ENCODE assay signal across 8 cellular contexts in the genomic region with DNA sequence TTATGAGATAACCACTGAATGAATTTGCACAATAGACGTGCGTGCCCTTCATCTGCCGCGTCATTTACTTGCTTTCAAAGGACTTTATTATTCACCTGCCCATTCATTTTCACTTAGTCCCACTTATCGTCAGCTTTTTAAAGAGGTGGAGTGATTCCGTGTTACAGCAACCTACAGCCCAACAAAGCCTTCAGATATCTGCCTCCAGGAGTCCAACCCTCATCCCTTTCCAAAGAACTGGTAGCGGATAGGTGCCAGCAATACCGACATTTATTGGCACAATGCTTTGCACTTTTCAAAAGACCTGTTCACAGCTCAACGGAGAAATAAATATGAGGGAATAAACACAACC. TPM values are rescaled to one million over a fixed set of nuclear protein-coding genes. Genes with fewer than 3 reads are reported as not detected.
DNase-seq lines count a peak whose midpoint lies in the region; ATAC-seq lines count a peak whose summit lies in the region.

No MANE protein-coding gene starts in this region.

- DNase-seq in DMS79 treated with DMSO at 0.1 percent for 48 hours (lab: John Stamatoyannopoulos, UW): peak; percentile 69
- peak; percentile 79 for DNase-seq in NCI-H748 (lab: John Stamatoyannopoulos, UW; ENCODE audit: unreplicated experiment)
- no peak for DNase-seq in AG08395 (ENCODE audit: low spot score)
- DNase-seq in hepatic stellate cell (ENCODE audit: low spot score): no peak
- no peak for DNase-seq in mesenteric fat pad (ENCODE audit: low spot score)

- H3K4me3 ChIP-seq in mononuclear cell (ENCODE audit: low read length): peak overlapping the region; percentile 70

- H3K27me3 ChIP-seq in mononuclear cell (ENCODE audit: insufficient read depth, low read length): no peaks in the 10 kb centered on the region

- H3K9me3 ChIP-seq in mononuclear cell (ENCODE audit: low read depth, low read length): no peaks in the 10 kb centered on the region

- H3K27ac ChIP-seq in cingulate gyrus (ENCODE audit: low read depth, low read length): peak overlapping the region; percentile 93

- ATAC-seq in GM21737 (IDR thresholded peaks at IDR 0.05; ENCODE audit: unreplicated experiment): peak; percentile 1

- peaks cover 29% of the 10 kb centered on the region for H3K4me1 ChIP-seq in mononuclear cell (ENCODE audit: insufficient read depth, low read length)

RNA-seq across cellular contexts. Expression of gene MTRF1L, which starts 0.8 kb away (rescaled TPM):
- total RNA-seq in mononuclear cell (24.7 TPM), mesenteric fat pad (28.6 TPM)

RNA-seq across cellular contexts. Expression of gene FBXO5, which starts 20.4 kb away (rescaled TPM):
- total RNA-seq in mononuclear cell (5.1 TPM), mesenteric fat pad (3.4 TPM)

Comparison
In these comparisons a context has a peak if more than half of its experiments do, and no peak if none do; other contexts are left out.
1. DNase-seq: peak in DMS79 treated with DMSO at 0.1 percent for 48 hours (single experiment) and NCI-H748 (single experiment); none in AG08395 (single experiment), hepatic stellate cell (single experiment) and mesenteric fat pad (single experiment).